Comparison of ENCODE assay signal across 9 cellular contexts in genomic region chr22:27885977-27886842, GRCh38. TPM values are rescaled to one million over a fixed set of nuclear protein-coding genes. Genes with fewer than 3 reads are reported as not detected.
DNase-seq lines count a peak whose midpoint lies in the region; ATAC-seq, FAIRE-seq and TF ChIP-seq lines count a peak whose summit lies in the region.
"Had no signal": no experiment of that assay in that cellular context is flagged by ENCODE, and none has a peak within 500 bp of the region (broad histone marks: within the 10 kb centered on the region; RNA-seq: fewer than 3 reads in every experiment).

No MANE protein-coding gene starts in this region.

- TF ChIP-seq CTCF in GM12872 (IDR thresholded peaks at IDR 0.05; ENCODE audit: insufficient read depth, low read depth, low read length) (peak; percentile 71), Peyer's patch (IDR thresholded peaks at IDR 0.05) (peak; percentile 79 to 88 (median 82)), brain microvascular endothelial cell (IDR thresholded peaks at IDR 0.05; ENCODE audit: low read depth, low read length, missing control alignments) (peak; percentile 78), keratinocyte (optimal IDR thresholded peaks at IDR 0.05 in 1 of 3, IDR thresholded peaks at IDR 0.05 in 1 of 3, conservative IDR thresholded peaks at IDR 0.05 in 1 of 3; ENCODE audit: extremely low read depth in 1 of 3, insufficient read depth in 2 of 3, low read length in 3 of 3) (peak; percentile 26 to 72 (median 72))

- ATAC-seq in HG03097 (IDR thresholded peaks at IDR 0.05; ENCODE audit: low FRiP score, unreplicated experiment): no peak
- ATAC-seq in HG03520 (IDR thresholded peaks at IDR 0.05; ENCODE audit: unreplicated experiment): no peak

- DNase-seq in AG08396 (ENCODE audit: low spot score) (peak; percentile 54), Peyer's patch (peak in 2 of 3 donors; percentile 31 to 74), brain microvascular endothelial cell (peak; percentile 48), keratinocyte (ENCODE audit: low read depth, low spot score) (no peak)
- DNase-seq in stimulated activated CD4-positive, alpha-beta T cell treated with anti-CD3 and anti-CD28 coated beads, Interleukin-4, amount 100 ng/mL, for 24 hours: peak; percentile 49

- peaks cover 0 to 18% (median 0%) of the 10 kb centered on the region in 4 donors for H3K4me1 ChIP-seq in Peyer's patch
- peaks cover 13% of the 10 kb centered on the region for H3K4me1 ChIP-seq in keratinocyte (ENCODE audit: control insufficient read depth, extremely low read depth, insufficient read depth, low read length)

- H3K4me3 ChIP-seq in Peyer's patch (no peak overlapping the region), brain microvascular endothelial cell (ENCODE audit: low read depth, low read length) (no peak overlapping the region), keratinocyte (ENCODE audit: control insufficient read depth in 2 of 3, extremely low read depth in 1 of 3, insufficient read depth in 2 of 3, low read depth in 1 of 3, low read length in 3 of 3) (no peak overlapping the region)
- H3K4me3 ChIP-seq: skin epidermis had no signal

- H3K36me3 ChIP-seq in Peyer's patch (peaks cover 0 to 25% (median 0%) of the 10 kb centered on the region in 3 donors), brain microvascular endothelial cell (replicated peaks) (peaks cover 40% of the 10 kb centered on the region), keratinocyte (ENCODE audit: control insufficient read depth in 2 of 2, extremely low read depth in 1 of 2, insufficient read depth in 2 of 2, low read length in 2 of 2) (peaks cover 27 to 28% of the 10 kb centered on the region in 2 experiments)

- peaks cover 11% of the 10 kb centered on the region for H4K20me1 ChIP-seq in keratinocyte (ENCODE audit: control insufficient read depth, extremely low read depth, insufficient read depth, low read length)

- H3K9ac ChIP-seq in keratinocyte (ENCODE audit: control insufficient read depth, extremely low read depth, insufficient read depth, low read length): no peak overlapping the region

- peak; percentile 59 for FAIRE-seq in keratinocyte (lab: Jason Lieb, UNC)

- dilution Hi-C loops in keratinocyte (cut with MboI; ENCODE audit: extremely low pct_ligation_motif_present, low sequenced_read_pairs): no loop called here

- H3K9me3 ChIP-seq in Peyer's patch: no peaks in the 10 kb centered on the region
- H3K9me3 ChIP-seq in keratinocyte (ENCODE audit: control insufficient read depth, low read depth, low read length): no peaks in the 10 kb centered on the region

- no peak overlapping the region for H3K4me2 ChIP-seq in keratinocyte (ENCODE audit: control insufficient read depth, extremely low read depth, insufficient read depth, low read depth, low read length)

- H3K79me2 ChIP-seq in keratinocyte (ENCODE audit: control insufficient read depth, insufficient read depth, low read length): peaks cover 49% of the 10 kb centered on the region

- TF ChIP-seq POLR2A in Peyer's patch (IDR thresholded peaks at IDR 0.05): no peak

- in situ Hi-C loops in brain microvascular endothelial cell (cut with HindIII; ENCODE audit: low pct_ligation_motif_present, low sequenced_read_pairs): no loop called here

- H3K27me3 ChIP-seq in Peyer's patch (no peaks in the 10 kb centered on the region), brain microvascular endothelial cell (replicated peaks) (no peaks in the 10 kb centered on the region), keratinocyte (ENCODE audit: control insufficient read depth, extremely low read depth, insufficient read depth, low read length) (no peaks in the 10 kb centered on the region)

- no peaks in the 10 kb centered on the region for H3K9me1 ChIP-seq in keratinocyte (ENCODE audit: control insufficient read depth, extremely low read depth, insufficient read depth, low read length)

- H2AFZ ChIP-seq in keratinocyte (ENCODE audit: control insufficient read depth, low read length): no peak overlapping the region

- H3K27ac ChIP-seq in Peyer's patch (peak overlapping the region in 2 of 4 donors; percentile 40 to 46), brain microvascular endothelial cell (peak overlapping the region; percentile 7), keratinocyte (ENCODE audit: control insufficient read depth, insufficient read depth, low read length) (no peak overlapping the region)

RNA-seq across cellular contexts. Expression of gene PITPNB, which starts 32.8 kb away (rescaled TPM):
- 10 to 100 TPM; 24.7 to 29.7 (median 28.2) TPM for total RNA-seq in Peyer's patch
- 39.1 to 81.6 TPM (median 76.3 TPM) in 3 replicates for polyA plus RNA-seq in keratinocyte
- polyA plus RNA-seq in keratinocyte (2011; ENCODE audit: low read depth): 152 TPM
- 47.1 and 83.6 TPM in 2 replicates for polyA plus RNA-seq in keratinocyte (2011; cell fraction: cytosol; rRNA removed)
- 63.2 and 71.1 TPM in 2 replicates for polyA plus RNA-seq in keratinocyte (2011; cell fraction: nucleus; rRNA removed)
- polyA plus RNA-seq in keratinocyte (2012; ENCODE audit: low replicate concordance): 51.7 and 81.2 TPM in 2 replicates
- polyA minus RNA-seq in keratinocyte: 29.3 to 70.3 TPM (median 30.1 TPM) in 3 replicates
- 27.6 TPM for polyA minus RNA-seq in keratinocyte (2011; cell fraction: cytosol; rRNA and poly(A)+ RNA removed)
- polyA minus RNA-seq in keratinocyte (2011; cell fraction: nucleus; rRNA and poly(A)+ RNA removed): 29.4 and 65.4 TPM in 2 replicates
